ENCODE assay signal across 29 cellular contexts in genomic region chrX:132757066-132757623, GRCh38.
"Had no signal": no experiment of that assay in that cellular context is flagged by ENCODE, and none has a peak within 500 bp of the region (broad histone marks: within the 10 kb centered on the region; RNA-seq: fewer than 3 reads in every experiment).

No MANE protein-coding gene starts in this region.

- H3K27ac ChIP-seq: adrenal gland, ascending aorta, colonic mucosa, dorsolateral prefrontal cortex, esophagus muscularis mucosa, hepatocyte, left lung, parathyroid adenoma, thyroid gland, upper lobe of right lung had no signal

- H3K4me1 ChIP-seq: adrenal gland, ascending aorta, colonic mucosa, esophagus muscularis mucosa, left lung, parathyroid adenoma, thyroid gland, upper lobe of right lung had no signal

- H3K4me1 Mint-ChIP-seq: activated naive CD4-positive, alpha-beta T cell treated with anti-CD3 and anti-CD28 coated beads, Interleukin-2, amount 50 U/mL, for 24 hours had no signal

- H3K27me3 ChIP-seq: adrenal gland, ascending aorta, colonic mucosa, esophagus muscularis mucosa, hepatocyte, left lung, thyroid gland, upper lobe of right lung had no signal

- FAIRE-seq: endothelial cell of umbilical vein, frontal cortex, TTC549 had no signal

- H3K36me3 Mint-ChIP-seq: activated naive CD4-positive, alpha-beta T cell treated with anti-CD3 and anti-CD28 coated beads, Interleukin-2, amount 50 U/mL, for 24 hours; natural killer cell treated with Interleukin-12 subunit alpha and Interleukin-12 subunit beta and Interleukin-15 and Interleukin-18, amount 100 ng/mL, for 72 hours had no signal

- DNase-seq: activated CD4-positive, alpha-beta T cell treated with anti-CD3 and anti-CD28 coated beads for 1 hour; activated CD4-positive, alpha-beta T cell treated with anti-CD3 and anti-CD28 coated beads, Interleukin-2, amount 50 U/mL, for 1 hour; activated gamma-delta T cell treated with Interleukin-2 at 50 U/mL for 16 hours; activated T-cell treated with anti-CD3 and anti-CD28 coated beads, Interleukin-2, amount 50 U/mL, for 1 hour; adrenal gland; colonic mucosa; dorsolateral prefrontal cortex; effector memory CD8-positive, alpha-beta T cell; glutamatergic neuron; kidney glomerular epithelial cell; left lung; midbrain; right cardiac atrium; stimulated activated CD4-positive, alpha-beta T cell treated with anti-CD3 and anti-CD28 coated beads, Interleukin-1b, Interleukin-23, amount 100 ng/mL, for 48 hours; substantia nigra; thyroid gland; upper lobe of right lung had no signal

- H3K4me3 ChIP-seq: adrenal gland, ascending aorta, colonic mucosa, dorsolateral prefrontal cortex, esophagus muscularis mucosa, hepatocyte, left lung, lung, thyroid gland, upper lobe of right lung had no signal

- H3K9me3 Mint-ChIP-seq: activated naive CD4-positive, alpha-beta T cell treated with anti-CD3 and anti-CD28 coated beads, Interleukin-2, amount 50 U/mL, for 24 hours; effector memory CD8-positive, alpha-beta T cell; natural killer cell treated with Interleukin-12 subunit alpha and Interleukin-12 subunit beta and Interleukin-15 and Interleukin-18, amount 100 ng/mL, for 72 hours; stimulated activated naive CD8-positive, alpha-beta T cell treated with anti-CD3 and anti-CD28 coated beads, Interleukin-15, Interleukin-2, amounts not matched to agents 100 ng/mL and 50 ng/mL, for 24 hours; T-helper 2 cell treated with Interferon-gamma antibody and Interleukin-4, amounts not matched to agents 5 μg/mL and 100 μg/mL, for 36 hours had no signal

- H3K9me3 ChIP-seq: adrenal gland, ascending aorta, colonic mucosa, esophagus muscularis mucosa, left lung, thyroid gland, upper lobe of right lung had no signal

- ATAC-seq: effector memory CD8-positive, alpha-beta T cell; left lung; right cardiac atrium; upper lobe of right lung had no signal

- H3K4me3 Mint-ChIP-seq: activated naive CD4-positive, alpha-beta T cell treated with anti-CD3 and anti-CD28 coated beads, Interleukin-2, amount 50 U/mL, for 24 hours; effector memory CD8-positive, alpha-beta T cell; natural killer cell treated with Interleukin-12 subunit alpha and Interleukin-12 subunit beta and Interleukin-15 and Interleukin-18, amount 100 ng/mL, for 72 hours; stimulated activated naive CD8-positive, alpha-beta T cell treated with anti-CD3 and anti-CD28 coated beads, Interleukin-15, Interleukin-2, amounts not matched to agents 100 ng/mL and 50 ng/mL, for 24 hours; T-helper 2 cell treated with Interferon-gamma antibody and Interleukin-4, amounts not matched to agents 5 μg/mL and 100 μg/mL, for 36 hours had no signal

- H3K27ac Mint-ChIP-seq: activated naive CD4-positive, alpha-beta T cell treated with anti-CD3 and anti-CD28 coated beads, Interleukin-2, amount 50 U/mL, for 24 hours; effector memory CD8-positive, alpha-beta T cell; natural killer cell treated with Interleukin-12 subunit alpha and Interleukin-12 subunit beta and Interleukin-15 and Interleukin-18, amount 100 ng/mL, for 72 hours; stimulated activated naive CD8-positive, alpha-beta T cell treated with anti-CD3 and anti-CD28 coated beads, Interleukin-15, Interleukin-2, amounts not matched to agents 100 ng/mL and 50 ng/mL, for 24 hours; T-helper 2 cell treated with Interferon-gamma antibody and Interleukin-4, amounts not matched to agents 5 μg/mL and 100 μg/mL, for 36 hours had no signal

- H3K27me3 Mint-ChIP-seq: activated naive CD4-positive, alpha-beta T cell treated with anti-CD3 and anti-CD28 coated beads, Interleukin-2, amount 50 U/mL, for 24 hours; stimulated activated naive CD8-positive, alpha-beta T cell treated with anti-CD3 and anti-CD28 coated beads, Interleukin-15, Interleukin-2, amounts not matched to agents 100 ng/mL and 50 ng/mL, for 24 hours had no signal

- H3K36me3 ChIP-seq: adrenal gland, ascending aorta, colonic mucosa, esophagus muscularis mucosa, left lung, thyroid gland, upper lobe of right lung had no signal
